ENCODE assay signal across 1 cellular context in the genomic region with DNA sequence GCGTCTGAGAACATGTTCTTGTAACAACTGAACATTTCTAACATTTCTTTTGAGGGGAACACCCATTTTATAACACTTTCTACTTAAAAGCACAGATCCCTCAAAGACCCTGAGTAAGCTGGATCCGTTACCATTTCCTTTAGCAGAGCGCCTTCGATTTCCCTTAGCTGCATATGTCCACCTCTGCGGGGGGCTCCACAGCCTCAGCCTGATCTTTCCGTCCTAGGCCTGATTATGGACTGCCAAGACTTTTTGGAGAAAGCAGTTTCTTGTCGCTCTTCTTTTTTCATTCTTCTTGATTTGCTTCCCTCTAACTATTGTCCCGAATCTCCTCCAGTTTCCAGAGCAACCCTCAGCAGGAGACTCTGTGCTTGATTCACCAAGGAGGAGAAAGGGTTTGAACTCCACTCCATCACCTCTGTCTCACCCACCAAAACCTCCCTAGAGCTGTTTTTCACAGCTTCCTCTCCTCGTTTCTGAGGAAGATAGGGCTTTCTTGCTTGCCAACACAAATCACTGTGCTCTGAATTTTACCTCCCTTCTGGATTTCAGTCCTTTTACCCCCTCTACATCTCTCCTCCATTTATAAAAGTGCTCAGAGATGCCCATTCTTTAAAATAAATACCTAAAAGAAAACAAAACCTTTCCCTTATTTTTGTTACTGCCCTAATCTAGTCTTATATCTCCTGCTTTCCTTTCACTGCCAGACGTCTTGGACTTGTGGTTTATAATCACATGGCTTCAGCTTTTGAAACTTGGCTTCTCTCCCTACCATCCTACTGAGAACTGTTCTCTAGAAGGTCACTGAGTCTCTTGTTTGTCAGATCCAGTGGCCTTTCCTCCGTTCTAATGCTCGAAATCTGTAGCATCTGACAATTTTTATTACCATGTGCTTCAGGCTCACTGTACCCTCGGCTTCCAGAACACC.
TF ChIP-seq lines count a peak whose summit lies in the region.

No MANE protein-coding gene starts in this region.

TF ChIP-seq in K562, 482 proteins besides CTCF, POLR2A, EP300 and RAD21 (continued from another document and continues in another):
- TF ChIP-seq, protein P1, sequence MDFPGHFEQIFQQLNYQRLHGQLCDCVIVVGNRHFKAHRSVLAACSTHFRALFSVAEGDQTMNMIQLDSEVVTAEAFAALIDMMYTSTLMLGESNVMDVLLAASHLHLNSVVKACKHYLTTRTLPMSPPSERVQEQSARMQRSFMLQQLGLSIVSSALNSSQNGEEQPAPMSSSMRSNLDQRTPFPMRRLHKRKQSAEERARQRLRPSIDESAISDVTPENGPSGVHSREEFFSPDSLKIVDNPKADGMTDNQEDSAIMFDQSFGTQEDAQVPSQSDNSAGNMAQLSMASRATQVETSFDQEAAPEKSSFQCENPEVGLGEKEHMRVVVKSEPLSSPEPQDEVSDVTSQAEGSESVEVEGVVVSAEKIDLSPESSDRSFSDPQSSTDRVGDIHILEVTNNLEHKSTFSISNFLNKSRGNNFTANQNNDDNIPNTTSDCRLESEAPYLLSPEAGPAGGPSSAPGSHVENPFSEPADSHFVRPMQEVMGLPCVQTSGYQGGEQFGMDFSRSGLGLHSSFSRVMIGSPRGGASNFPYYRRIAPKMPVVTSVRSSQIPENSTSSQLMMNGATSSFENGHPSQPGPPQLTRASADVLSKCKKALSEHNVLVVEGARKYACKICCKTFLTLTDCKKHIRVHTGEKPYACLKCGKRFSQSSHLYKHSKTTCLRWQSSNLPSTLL (IDR thresholded peaks at IDR 0.05): no peak
- TF ChIP-seq, protein P2, sequence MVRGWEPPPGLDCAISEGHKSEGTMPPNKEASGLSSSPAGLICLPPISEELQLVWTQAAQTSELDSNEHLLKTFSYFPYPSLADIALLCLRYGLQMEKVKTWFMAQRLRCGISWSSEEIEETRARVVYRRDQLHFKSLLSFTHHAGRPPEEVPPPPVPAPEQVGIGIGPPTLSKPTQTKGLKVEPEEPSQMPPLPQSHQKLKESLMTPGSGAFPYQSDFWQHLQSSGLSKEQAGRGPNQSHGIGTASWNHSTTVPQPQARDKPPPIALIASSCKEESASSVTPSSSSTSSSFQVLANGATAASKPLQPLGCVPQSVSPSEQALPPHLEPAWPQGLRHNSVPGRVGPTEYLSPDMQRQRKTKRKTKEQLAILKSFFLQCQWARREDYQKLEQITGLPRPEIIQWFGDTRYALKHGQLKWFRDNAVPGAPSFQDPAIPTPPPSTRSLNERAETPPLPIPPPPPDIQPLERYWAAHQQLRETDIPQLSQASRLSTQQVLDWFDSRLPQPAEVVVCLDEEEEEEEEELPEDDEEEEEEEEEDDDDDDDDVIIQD (CRISPR knock-in tag; IDR thresholded peaks at IDR 0.05): no peak
- no peak for TF ChIP-seq IRF2 (CRISPR knock-in tag; IDR thresholded peaks at IDR 0.05)
- no peak for TF ChIP-seq SMAD2 (IDR thresholded peaks at IDR 0.05; ENCODE audit: low read depth, low read length)
- no peak for TF ChIP-seq ZNF354B (CRISPR knock-in tag; IDR thresholded peaks at IDR 0.05)
- TF ChIP-seq, protein P3, sequence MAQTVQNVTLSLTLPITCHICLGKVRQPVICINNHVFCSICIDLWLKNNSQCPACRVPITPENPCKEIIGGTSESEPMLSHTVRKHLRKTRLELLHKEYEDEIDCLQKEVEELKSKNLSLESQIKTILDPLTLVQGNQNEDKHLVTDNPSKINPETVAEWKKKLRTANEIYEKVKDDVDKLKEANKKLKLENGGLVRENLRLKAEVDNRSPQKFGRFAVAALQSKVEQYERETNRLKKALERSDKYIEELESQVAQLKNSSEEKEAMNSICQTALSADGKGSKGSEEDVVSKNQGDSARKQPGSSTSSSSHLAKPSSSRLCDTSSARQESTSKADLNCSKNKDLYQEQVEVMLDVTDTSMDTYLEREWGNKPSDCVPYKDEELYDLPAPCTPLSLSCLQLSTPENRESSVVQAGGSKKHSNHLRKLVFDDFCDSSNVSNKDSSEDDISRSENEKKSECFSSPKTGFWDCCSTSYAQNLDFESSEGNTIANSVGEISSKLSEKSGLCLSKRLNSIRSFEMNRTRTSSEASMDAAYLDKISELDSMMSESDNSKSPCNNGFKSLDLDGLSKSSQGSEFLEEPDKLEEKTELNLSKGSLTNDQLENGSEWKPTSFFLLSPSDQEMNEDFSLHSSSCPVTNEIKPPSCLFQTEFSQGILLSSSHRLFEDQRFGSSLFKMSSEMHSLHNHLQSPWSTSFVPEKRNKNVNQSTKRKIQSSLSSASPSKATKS (CRISPR knock-in tag; IDR thresholded peaks at IDR 0.05): no peak
- no peak for TF ChIP-seq FOS (IDR thresholded peaks at IDR 0.05; ENCODE audit: extremely low read depth, insufficient read length)
- no peak for TF ChIP-seq ZNF644 (tag; IDR thresholded peaks at IDR 0.05; ENCODE audit: low read depth)
- no peak for TF ChIP-seq JUNB (CRISPR knock-in tag; conservative IDR thresholded peaks at IDR 0.05)
- TF ChIP-seq KDM2B (CRISPR knock-in tag; IDR thresholded peaks at IDR 0.05): no peak
- no peak; a peak in 1 of 4 replicates for TF ChIP-seq RCOR1 (IDR thresholded peaks at IDR 0.05; ENCODE audit: borderline replicate concordance in 1 of 2, low read depth in 2 of 2, low read length in 2 of 2)
- TF ChIP-seq ZNF561 (CRISPR knock-in tag; conservative IDR thresholded peaks at IDR 0.05): no peak
- no peak for TF ChIP-seq NFE2L1 (tag; IDR thresholded peaks at IDR 0.05; ENCODE audit: borderline replicate concordance, low read depth)
- TF ChIP-seq FOSL1 (tag; conservative IDR thresholded peaks at IDR 0.05): no peak
- TF ChIP-seq, protein P4, sequence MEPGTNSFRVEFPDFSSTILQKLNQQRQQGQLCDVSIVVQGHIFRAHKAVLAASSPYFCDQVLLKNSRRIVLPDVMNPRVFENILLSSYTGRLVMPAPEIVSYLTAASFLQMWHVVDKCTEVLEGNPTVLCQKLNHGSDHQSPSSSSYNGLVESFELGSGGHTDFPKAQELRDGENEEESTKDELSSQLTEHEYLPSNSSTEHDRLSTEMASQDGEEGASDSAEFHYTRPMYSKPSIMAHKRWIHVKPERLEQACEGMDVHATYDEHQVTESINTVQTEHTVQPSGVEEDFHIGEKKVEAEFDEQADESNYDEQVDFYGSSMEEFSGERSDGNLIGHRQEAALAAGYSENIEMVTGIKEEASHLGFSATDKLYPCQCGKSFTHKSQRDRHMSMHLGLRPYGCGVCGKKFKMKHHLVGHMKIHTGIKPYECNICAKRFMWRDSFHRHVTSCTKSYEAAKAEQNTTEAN (CRISPR knock-in tag; IDR thresholded peaks at IDR 0.05): no peak
- TF ChIP-seq MED1 (CRISPR knock-in tag; IDR thresholded peaks at IDR 0.05; ENCODE audit: borderline replicate concordance): no peak
- TF ChIP-seq RFX1 (IDR thresholded peaks at IDR 0.05): no peak
- peak; percentile 27 for TF ChIP-seq RBBP5 (IDR thresholded peaks at IDR 0.05; ENCODE audit: borderline replicate concordance, insufficient read depth, low read length, poor library complexity, severe bottlenecking)
- TF ChIP-seq, protein P5, sequence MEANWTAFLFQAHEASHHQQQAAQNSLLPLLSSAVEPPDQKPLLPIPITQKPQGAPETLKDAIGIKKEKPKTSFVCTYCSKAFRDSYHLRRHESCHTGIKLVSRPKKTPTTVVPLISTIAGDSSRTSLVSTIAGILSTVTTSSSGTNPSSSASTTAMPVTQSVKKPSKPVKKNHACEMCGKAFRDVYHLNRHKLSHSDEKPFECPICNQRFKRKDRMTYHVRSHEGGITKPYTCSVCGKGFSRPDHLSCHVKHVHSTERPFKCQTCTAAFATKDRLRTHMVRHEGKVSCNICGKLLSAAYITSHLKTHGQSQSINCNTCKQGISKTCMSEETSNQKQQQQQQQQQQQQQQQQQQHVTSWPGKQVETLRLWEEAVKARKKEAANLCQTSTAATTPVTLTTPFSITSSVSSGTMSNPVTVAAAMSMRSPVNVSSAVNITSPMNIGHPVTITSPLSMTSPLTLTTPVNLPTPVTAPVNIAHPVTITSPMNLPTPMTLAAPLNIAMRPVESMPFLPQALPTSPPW (CRISPR knock-in tag; IDR thresholded peaks at IDR 0.05): peak; percentile 24; the same call in 1 of the 2 replicates
- no peak for TF ChIP-seq SLC30A9 (CRISPR knock-in tag; IDR thresholded peaks at IDR 0.05)
- TF ChIP-seq, protein P6, sequence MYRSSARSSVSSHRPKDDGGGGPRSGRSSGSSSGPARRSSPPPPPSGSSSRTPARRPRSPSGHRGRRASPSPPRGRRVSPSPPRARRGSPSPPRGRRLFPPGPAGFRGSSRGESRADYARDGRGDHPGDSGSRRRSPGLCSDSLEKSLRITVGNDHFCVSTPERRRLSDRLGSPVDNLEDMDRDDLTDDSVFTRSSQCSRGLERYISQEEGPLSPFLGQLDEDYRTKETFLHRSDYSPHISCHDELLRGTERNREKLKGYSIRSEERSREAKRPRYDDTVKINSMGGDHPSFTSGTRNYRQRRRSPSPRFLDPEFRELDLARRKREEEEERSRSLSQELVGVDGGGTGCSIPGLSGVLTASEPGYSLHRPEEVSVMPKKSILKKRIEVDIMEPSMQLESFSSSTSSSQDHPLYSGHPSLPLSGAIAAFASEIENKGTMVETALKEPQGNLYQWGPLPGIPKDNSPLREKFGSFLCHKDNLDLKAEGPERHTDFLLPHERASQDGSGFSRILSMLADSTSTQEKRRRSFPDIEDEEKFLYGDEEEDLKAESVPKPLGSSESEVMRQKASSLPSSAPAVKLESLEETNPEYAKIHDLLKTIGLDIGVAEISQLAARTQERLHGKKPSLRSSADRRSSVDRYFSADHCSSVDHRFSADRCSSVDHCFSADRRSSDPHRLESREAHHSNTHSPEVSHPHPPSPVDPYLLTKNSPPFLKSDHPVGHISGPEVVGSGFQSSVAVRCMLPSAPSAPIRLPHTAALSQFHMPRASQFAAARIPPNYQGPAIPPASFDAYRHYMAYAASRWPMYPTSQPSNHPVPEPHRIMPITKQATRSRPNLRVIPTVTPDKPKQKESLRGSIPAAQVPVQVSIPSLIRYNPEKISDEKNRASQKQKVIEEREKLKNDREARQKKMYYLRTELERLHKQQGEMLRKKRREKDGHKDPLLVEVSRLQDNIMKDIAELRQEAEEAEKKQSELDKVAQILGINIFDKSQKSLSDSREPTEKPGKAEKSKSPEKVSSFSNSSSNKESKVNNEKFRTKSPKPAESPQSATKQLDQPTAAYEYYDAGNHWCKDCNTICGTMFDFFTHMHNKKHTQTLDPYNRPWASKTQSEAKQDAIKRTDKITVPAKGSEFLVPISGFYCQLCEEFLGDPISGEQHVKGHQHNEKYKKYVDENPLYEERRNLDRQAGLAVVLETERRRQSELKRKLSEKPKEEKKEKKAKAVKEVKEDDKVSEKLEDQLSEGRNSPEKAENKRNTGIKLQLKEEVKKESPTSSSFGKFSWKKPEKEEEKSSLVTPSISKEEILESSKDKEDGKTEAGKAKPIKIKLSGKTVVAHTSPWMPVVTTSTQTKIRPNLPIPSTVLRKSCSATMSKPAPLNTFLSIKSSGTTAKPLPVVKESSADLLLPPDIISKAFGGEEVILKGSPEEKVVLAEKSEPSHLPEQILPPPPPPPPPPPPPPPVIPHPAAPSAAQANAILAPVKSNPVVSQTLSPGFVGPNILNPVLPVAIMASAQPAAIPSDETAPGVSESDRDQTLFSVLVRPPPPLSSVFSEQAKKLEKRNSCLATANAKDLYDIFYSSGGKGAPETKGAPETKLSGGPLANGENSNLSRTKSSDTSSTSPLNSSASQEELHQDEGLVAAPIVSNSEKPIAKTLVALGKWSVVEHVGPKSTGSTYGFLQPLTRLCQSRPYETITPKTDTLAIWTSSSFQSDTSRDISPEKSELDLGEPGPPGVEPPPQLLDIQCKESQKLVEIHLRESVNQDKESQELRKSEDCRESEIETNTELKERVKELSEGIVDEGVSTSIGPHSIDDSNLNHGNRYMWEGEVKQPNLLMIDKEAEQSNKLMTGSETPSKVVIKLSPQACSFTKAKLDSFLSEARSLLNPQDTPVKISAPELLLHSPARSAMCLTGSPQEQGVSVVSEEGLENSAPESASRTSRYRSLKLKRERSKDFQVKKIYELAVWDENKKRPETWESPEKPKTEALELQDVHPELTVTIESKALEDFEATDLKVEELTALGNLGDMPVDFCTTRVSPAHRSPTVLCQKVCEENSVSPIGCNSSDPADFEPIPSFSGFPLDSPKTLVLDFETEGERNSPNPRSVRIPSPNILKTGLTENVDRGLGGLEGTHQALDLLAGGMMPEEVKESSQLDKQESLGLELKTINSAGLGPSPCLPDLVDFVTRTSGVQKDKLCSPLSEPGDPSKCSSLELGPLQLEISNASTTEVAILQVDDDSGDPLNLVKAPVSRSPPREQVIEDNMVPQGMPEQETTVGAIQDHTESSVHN (IDR thresholded peaks at IDR 0.05; ENCODE audit: borderline replicate concordance in 1 of 2, low read depth in 1 of 2): no peak
- TF ChIP-seq, protein P7, sequence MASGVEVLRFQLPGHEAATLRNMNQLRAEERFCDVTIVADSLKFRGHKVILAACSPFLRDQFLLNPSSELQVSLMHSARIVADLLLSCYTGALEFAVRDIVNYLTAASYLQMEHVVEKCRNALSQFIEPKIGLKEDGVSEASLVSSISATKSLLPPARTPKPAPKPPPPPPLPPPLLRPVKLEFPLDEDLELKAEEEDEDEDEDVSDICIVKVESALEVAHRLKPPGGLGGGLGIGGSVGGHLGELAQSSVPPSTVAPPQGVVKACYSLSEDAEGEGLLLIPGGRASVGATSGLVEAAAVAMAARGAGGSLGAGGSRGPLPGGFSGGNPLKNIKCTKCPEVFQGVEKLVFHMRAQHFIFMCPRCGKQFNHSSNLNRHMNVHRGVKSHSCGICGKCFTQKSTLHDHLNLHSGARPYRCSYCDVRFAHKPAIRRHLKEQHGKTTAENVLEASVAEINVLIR (CRISPR knock-in tag; IDR thresholded peaks at IDR 0.05): no peak
- no peak for TF ChIP-seq BRD4 (IDR thresholded peaks at IDR 0.05)
- TF ChIP-seq HDAC6 (IDR thresholded peaks at IDR 0.05; ENCODE audit: low read depth, low read length): no peak
- TF ChIP-seq KAT8 (IDR thresholded peaks at IDR 0.05; ENCODE audit: low read depth): no peak
- TF ChIP-seq SMARCA4 (IDR thresholded peaks at IDR 0.05): peak; percentile 44; the same call in 1 of the 2 replicates
- TF ChIP-seq ELF1 (tag; IDR thresholded peaks at IDR 0.05): no peak
- TF ChIP-seq POU5F1 (IDR thresholded peaks at IDR 0.05; ENCODE audit: borderline replicate concordance, low read depth, low read length, partially characterized antibody): no peak
- TF ChIP-seq ZFX (CRISPR knock-in tag; IDR thresholded peaks at IDR 0.05): peak; percentile 32; the same call in 1 of the 2 replicates
- no peak for TF ChIP-seq KAT7 (CRISPR knock-in tag; IDR thresholded peaks at IDR 0.05; ENCODE audit: borderline replicate concordance)
- TF ChIP-seq TEAD2 (tag; IDR thresholded peaks at IDR 0.05): no peak
- TF ChIP-seq MCM5 (IDR thresholded peaks at IDR 0.05; ENCODE audit: low read depth): no peak
- TF ChIP-seq ZBTB8A (IDR thresholded peaks at IDR 0.05; ENCODE audit: partially characterized antibody): no peak
- no peak for TF ChIP-seq WHSC1 (IDR thresholded peaks at IDR 0.05; ENCODE audit: low read length)
- TF ChIP-seq TAF7 (tag; IDR thresholded peaks at IDR 0.05): no peak
- no peak for TF ChIP-seq MYC (IDR thresholded peaks at IDR 0.05; ENCODE audit: low read depth, low read length)
- TF ChIP-seq MYC (CRISPR knock-in tag; IDR thresholded peaks at IDR 0.05; ENCODE audit: borderline replicate concordance, low read depth): no peak
- no peak for TF ChIP-seq HDAC1 (IDR thresholded peaks at IDR 0.05)
- TF ChIP-seq SMAD4 (CRISPR knock-in tag; conservative IDR thresholded peaks at IDR 0.05): 0 out of 2 replicates have a peak, but pooled peaks have one; percentile 23
- peak; percentile 52 for TF ChIP-seq TAL1 (IDR thresholded peaks at IDR 0.05)
- no peak for TF ChIP-seq FOXA3 (CRISPR knock-in tag; conservative IDR thresholded peaks at IDR 0.05 in 1 of 2, IDR thresholded peaks at IDR 0.05 in 1 of 2)
- no peak for TF ChIP-seq SNRNP70 (optimal IDR thresholded peaks at IDR 0.05; ENCODE audit: low read depth, low read length)
- no peak for TF ChIP-seq CBX3 (IDR thresholded peaks at IDR 0.05; ENCODE audit: borderline replicate concordance in 1 of 2, low read length in 2 of 2)
- no peak for TF ChIP-seq ZNF165 (CRISPR knock-in tag; IDR thresholded peaks at IDR 0.05; ENCODE audit: borderline replicate concordance)
